1 cellular context compared by ENCODE assay signal in genomic region chr20:5191829-5192569, GRCh38.
TF ChIP-seq lines count a peak whose summit lies in the region.

No MANE protein-coding gene starts in this region.

TF ChIP-seq in K562, 482 proteins besides CTCF, POLR2A, EP300 and RAD21 (continued from another document):
- TF ChIP-seq DEAF1 (CRISPR knock-in tag; IDR thresholded peaks at IDR 0.05) (peak; percentile 77), ELF4 (CRISPR knock-in tag; IDR thresholded peaks at IDR 0.05) (no peak)
